ENCODE assay signal across 9 cellular contexts in the genomic region with DNA sequence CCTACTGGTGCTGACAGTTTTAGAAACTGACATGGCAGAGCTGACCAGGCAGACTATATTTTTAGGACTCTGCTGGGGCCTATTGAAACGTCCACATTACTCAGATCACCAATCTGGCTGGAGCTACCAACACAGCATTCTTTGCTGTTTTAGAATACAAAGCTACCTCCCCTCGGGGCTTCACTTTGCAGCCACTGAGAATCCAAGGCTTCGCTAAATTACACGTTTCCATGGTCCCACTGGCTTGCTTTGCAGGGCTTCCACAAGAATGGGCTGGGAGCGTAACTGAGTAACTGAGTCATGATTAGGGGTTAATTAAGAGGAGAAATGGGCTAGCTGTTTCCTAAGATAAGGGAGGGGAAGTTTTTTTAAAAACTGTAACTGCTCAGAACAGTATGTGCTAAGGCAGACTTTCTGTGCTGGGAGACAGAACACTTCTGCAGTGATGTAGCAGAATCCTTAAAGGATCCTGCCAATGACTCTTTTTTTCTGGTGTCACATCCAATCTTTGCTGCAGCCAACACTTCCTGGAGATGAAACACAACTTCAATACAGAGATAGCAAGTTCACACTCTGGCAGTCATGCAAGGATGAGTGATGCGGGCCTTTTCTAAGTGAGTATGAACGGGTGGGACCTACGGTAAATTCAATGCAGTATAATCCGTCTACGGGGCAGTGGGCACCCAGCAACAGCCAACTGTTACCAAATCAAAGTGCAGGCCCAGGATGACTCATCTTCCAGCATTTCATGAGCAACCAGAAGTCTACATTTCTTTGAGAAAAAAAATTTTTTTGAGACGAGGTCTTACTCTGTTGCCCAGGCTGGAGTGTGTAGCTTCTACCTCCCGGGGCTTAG. TPM values are rescaled to one million over a fixed set of nuclear protein-coding genes. Genes with fewer than 3 reads are reported as not detected.
DNase-seq lines count a peak whose midpoint lies in the region; ATAC-seq and TF ChIP-seq lines count a peak whose summit lies in the region.
"Had no signal": no experiment of that assay in that cellular context is flagged by ENCODE, and none has a peak within 500 bp of the region (broad histone marks: within the 10 kb centered on the region; RNA-seq: fewer than 3 reads in every experiment).

No MANE protein-coding gene starts in this region.

- H3K27ac ChIP-seq in AG04450 (ENCODE audit: low read depth, low read length) (peak overlapping the region; percentile 52), colonic mucosa (no peak overlapping the region)

- POLR2A ChIA-PET in AG04450 (lab: Yijun Ruan, JAX): no interaction called here

- H3K36me3 ChIP-seq in colonic mucosa: no peaks in the 10 kb centered on the region

- CTCF ChIA-PET in AG04450 (lab: Charles Lee): interaction anchor here (1.2 kb wide), 1 partner anchor 45 kb away, joined by 3 read pairs; no protein-coding TSS in a partner anchor

- TF ChIP-seq CTCF in AG04450 (IDR thresholded peaks at IDR 0.05; ENCODE audit: low read depth, low read length) (no peak), chondrocyte (IDR thresholded peaks at IDR 0.05) (no peak), colonic mucosa (IDR thresholded peaks at IDR 0.05) (no peak)

- ATAC-seq in GM21447 (IDR thresholded peaks at IDR 0.05; ENCODE audit: unreplicated experiment) (no peak), HG02588 (IDR thresholded peaks at IDR 0.05; ENCODE audit: unreplicated experiment) (no peak)

- H3K9me3 Mint-ChIP-seq in chondrocyte (ENCODE audit: low read depth): no peaks in the 10 kb centered on the region
- H3K9me3 Mint-ChIP-seq: nephron had no signal

- H3K36me3 Mint-ChIP-seq in chondrocyte (ENCODE audit: low read depth): peaks cover 10% of the 10 kb centered on the region

- no peaks in the 10 kb centered on the region for H3K4me1 ChIP-seq in colonic mucosa

- H3K9ac ChIP-seq in colonic mucosa (ENCODE audit: low read depth in 2 of 2, low read length in 2 of 2): no peak overlapping the region

- H3K4me3 Mint-ChIP-seq in chondrocyte (ENCODE audit: unreplicated experiment): no peak overlapping the region
- H3K4me3 Mint-ChIP-seq: nephron had no signal

- H3K27ac Mint-ChIP-seq in chondrocyte (ENCODE audit: unreplicated experiment): peak overlapping the region; percentile 89
- H3K27ac Mint-ChIP-seq: nephron had no signal

- no peaks in the 10 kb centered on the region for H3K27me3 Mint-ChIP-seq in chondrocyte (ENCODE audit: low read depth)

- peaks cover 26% of the 10 kb centered on the region for H3K4me1 Mint-ChIP-seq in chondrocyte (ENCODE audit: low read depth)
- H3K4me1 Mint-ChIP-seq: nephron had no signal

- DNase-seq in AG04450 (ENCODE audit: low read depth, low spot score) (peak; percentile 34), HPDE6-E6E7 (ENCODE audit: extremely low spot score) (peak; percentile 27), chondrocyte (ENCODE audit: low spot score) (peak; percentile 10), mesenteric fat pad (ENCODE audit: low spot score) (peak; percentile 35), colonic mucosa (no peak), NCI-H2196 treated with DMSO at 0.1 percent for 48 hours (lab: John Stamatoyannopoulos, UW; ENCODE audit: unreplicated experiment) (no peak)

- H3K4me3 ChIP-seq in AG04450 (ENCODE audit: low read depth, low read length) (no peak overlapping the region), colonic mucosa (no peak overlapping the region)

- no peaks in the 10 kb centered on the region for H3K9me3 ChIP-seq in AG04450 (ENCODE audit: control insufficient read depth, insufficient read depth, low read length)
- H3K9me3 ChIP-seq in colonic mucosa: no peaks in the 10 kb centered on the region

- intact Hi-C loops in colonic mucosa (cut with DNase I): no loop called here

- H3K27me3 ChIP-seq in AG04450 (ENCODE audit: control insufficient read depth, insufficient read depth, low read length) (no peaks in the 10 kb centered on the region), colonic mucosa (no peaks in the 10 kb centered on the region)

RNA-seq across cellular contexts. Expression of a gene that starts 21.5 kb away (rescaled TPM):
- polyA plus RNA-seq in AG04450 (2011; rRNA removed): 696 and 852 TPM in 2 replicates
- polyA minus RNA-seq in AG04450 (2011; rRNA and poly(A)+ RNA removed): 219 and 249 TPM in 2 replicates
- 148 to 181 TPM (median 149 TPM) in 3 replicates for total RNA-seq in chondrocyte
- total RNA-seq in mesenteric fat pad: 233 TPM
- total RNA-seq in colonic mucosa: 100 to 1,000 TPM; 229 to 270 TPM

RNA-seq across cellular contexts. Expression of a gene that starts 56.5 kb away (rescaled TPM):
- 62.5 and 74.3 TPM in 2 replicates for polyA plus RNA-seq in AG04450 (2011; rRNA removed)
- polyA minus RNA-seq in AG04450 (2011; rRNA and poly(A)+ RNA removed): 24.5 and 45.5 TPM in 2 replicates
- 39.3 to 55.2 TPM (median 51.9 TPM) in 3 replicates for total RNA-seq in chondrocyte
- 62.9 TPM for total RNA-seq in mesenteric fat pad
- 10 to 100 TPM; 48.0 to 70.2 TPM for total RNA-seq in colonic mucosa

Comparison
In these comparisons a context has a peak if more than half of its experiments do, and no peak if none do; other contexts are left out.
1. DNase-seq: peak in AG04450 (single experiment), HPDE6-E6E7 (single experiment), chondrocyte (single experiment) and mesenteric fat pad (single experiment); none in colonic mucosa (single experiment) and NCI-H2196 treated with DMSO at 0.1 percent for 48 hours (single experiment).